In genomic region chr11:106420048-106420665, GRCh38 we compare ENCODE assay signal across 1 cellular context.
TF ChIP-seq lines count a peak whose summit lies in the region.

No MANE protein-coding gene starts in this region.

TF ChIP-seq in GM23338, 12 proteins besides CTCF, POLR2A, EP300 and RAD21 (continued from another document):
- TF ChIP-seq, protein P1, sequence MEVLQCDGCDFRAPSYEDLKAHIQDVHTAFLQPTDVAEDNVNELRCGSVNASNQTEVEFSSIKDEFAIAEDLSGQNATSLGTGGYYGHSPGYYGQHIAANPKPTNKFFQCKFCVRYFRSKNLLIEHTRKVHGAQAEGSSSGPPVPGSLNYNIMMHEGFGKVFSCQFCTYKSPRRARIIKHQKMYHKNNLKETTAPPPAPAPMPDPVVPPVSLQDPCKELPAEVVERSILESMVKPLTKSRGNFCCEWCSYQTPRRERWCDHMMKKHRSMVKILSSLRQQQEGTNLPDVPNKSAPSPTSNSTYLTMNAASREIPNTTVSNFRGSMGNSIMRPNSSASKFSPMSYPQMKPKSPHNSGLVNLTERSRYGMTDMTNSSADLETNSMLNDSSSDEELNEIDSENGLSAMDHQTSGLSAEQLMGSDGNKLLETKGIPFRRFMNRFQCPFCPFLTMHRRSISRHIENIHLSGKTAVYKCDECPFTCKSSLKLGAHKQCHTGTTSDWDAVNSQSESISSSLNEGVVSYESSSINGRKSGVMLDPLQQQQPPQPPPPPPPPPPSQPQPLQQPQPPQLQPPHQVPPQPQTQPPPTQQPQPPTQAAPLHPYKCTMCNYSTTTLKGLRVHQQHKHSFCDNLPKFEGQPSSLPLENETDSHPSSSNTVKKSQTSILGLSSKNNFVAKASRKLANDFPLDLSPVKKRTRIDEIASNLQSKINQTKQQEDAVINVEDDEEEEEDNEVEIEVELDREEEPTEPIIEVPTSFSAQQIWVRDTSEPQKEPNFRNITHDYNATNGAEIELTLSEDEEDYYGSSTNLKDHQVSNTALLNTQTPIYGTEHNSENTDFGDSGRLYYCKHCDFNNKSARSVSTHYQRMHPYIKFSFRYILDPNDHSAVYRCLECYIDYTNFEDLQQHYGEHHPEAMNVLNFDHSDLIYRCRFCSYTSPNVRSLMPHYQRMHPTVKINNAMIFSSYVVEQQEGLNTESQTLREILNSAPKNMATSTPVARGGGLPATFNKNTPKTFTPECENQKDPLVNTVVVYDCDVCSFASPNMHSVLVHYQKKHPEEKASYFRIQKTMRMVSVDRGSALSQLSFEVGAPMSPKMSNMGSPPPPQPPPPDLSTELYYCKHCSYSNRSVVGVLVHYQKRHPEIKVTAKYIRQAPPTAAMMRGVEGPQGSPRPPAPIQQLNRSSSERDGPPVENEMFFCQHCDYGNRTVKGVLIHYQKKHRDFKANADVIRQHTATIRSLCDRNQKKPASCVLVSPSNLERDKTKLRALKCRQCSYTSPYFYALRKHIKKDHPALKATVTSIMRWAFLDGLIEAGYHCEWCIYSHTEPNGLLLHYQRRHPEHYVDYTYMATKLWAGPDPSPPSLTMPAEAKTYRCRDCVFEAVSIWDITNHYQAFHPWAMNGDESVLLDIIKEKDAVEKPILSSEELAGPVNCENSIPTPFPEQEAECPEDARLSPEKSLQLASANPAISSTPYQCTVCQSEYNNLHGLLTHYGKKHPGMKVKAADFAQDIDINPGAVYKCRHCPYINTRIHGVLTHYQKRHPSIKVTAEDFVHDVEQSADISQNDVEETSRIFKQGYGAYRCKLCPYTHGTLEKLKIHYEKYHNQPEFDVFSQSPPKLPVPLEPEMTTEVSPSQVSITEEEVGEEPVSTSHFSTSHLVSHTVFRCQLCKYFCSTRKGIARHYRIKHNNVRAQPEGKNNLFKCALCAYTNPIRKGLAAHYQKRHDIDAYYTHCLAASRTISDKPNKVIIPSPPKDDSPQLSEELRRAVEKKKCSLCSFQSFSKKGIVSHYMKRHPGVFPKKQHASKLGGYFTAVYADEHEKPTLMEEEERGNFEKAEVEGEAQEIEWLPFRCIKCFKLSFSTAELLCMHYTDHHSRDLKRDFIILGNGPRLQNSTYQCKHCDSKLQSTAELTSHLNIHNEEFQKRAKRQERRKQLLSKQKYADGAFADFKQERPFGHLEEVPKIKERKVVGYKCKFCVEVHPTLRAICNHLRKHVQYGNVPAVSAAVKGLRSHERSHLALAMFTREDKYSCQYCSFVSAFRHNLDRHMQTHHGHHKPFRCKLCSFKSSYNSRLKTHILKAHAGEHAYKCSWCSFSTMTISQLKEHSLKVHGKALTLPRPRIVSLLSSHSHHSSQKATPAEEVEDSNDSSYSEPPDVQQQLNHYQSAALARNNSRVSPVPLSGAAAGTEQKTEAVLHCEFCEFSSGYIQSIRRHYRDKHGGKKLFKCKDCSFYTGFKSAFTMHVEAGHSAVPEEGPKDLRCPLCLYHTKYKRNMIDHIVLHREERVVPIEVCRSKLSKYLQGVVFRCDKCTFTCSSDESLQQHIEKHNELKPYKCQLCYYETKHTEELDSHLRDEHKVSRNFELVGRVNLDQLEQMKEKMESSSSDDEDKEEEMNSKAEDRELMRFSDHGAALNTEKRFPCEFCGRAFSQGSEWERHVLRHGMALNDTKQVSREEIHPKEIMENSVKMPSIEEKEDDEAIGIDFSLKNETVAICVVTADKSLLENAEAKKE (CRISPR knock-in tag; IDR thresholded peaks at IDR 0.05), result no peak
- TF ChIP-seq POLR2AphosphoS5 (IDR thresholded peaks at IDR 0.05; ENCODE audit: low read depth), result no peak
- TF ChIP-seq JUNB (IDR thresholded peaks at IDR 0.05; ENCODE audit: unreplicated experiment), result no peak
- TF ChIP-seq ETS1 (IDR thresholded peaks at IDR 0.05), result no peak
- no peak for TF ChIP-seq EZH2 (IDR thresholded peaks at IDR 0.05; ENCODE audit: low read depth, unreplicated experiment)
- no peak for TF ChIP-seq EZH2phosphoT487 (IDR thresholded peaks at IDR 0.05; ENCODE audit: unreplicated experiment)
- no peak for TF ChIP-seq ZNF331 (CRISPR knock-in tag; IDR thresholded peaks at IDR 0.05; ENCODE audit: low read depth)
- no peak for TF ChIP-seq REST (IDR thresholded peaks at IDR 0.05; ENCODE audit: unreplicated experiment)
- no peak for TF ChIP-seq CREB1 (CRISPR knock-in tag; IDR thresholded peaks at IDR 0.05; ENCODE audit: low read depth)
- no peak for TF ChIP-seq ZNF114 (CRISPR knock-in tag; IDR thresholded peaks at IDR 0.05)
- TF ChIP-seq STAT1 (IDR thresholded peaks at IDR 0.05; ENCODE audit: unreplicated experiment), result no peak
